Comparison of ENCODE assay signal across 10 cellular contexts in the genomic region with DNA sequence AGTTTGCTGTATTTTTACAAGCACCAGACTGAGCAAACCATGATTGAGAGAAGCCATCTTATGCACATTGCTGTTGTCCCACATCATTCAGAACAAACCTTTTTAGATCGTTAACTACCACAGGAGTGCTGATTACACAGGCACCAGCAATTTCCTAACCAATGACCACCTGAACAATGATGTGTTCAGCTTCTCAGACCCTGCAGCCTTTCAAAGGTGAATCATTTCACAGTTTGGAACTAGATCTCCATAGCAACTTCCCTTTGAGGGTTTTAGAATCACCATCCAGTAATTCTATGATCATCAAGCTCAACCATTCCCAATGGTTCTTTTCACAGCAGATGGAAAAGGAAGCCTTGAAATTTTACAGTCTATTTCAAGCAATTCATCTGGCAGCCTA.
DNase-seq lines count a peak whose midpoint lies in the region; TF ChIP-seq lines count a peak whose summit lies in the region.
"Had no signal": no experiment of that assay in that cellular context is flagged by ENCODE, and none has a peak within 500 bp of the region (broad histone marks: within the 10 kb centered on the region; RNA-seq: fewer than 3 reads in every experiment).

No MANE protein-coding gene starts in this region.

- H3K4me1 Mint-ChIP-seq in brain: peaks cover 42% of the 10 kb centered on the region
- peaks cover 22% of the 10 kb centered on the region for H3K4me1 Mint-ChIP-seq in nephron progenitor cell

- H3K9me3 Mint-ChIP-seq in brain (peaks cover 29 to 44% (median 37%) of the 10 kb centered on the region in 5 experiments), nephron progenitor cell (peaks cover 40% of the 10 kb centered on the region)

- peaks cover 60% of the 10 kb centered on the region for H3K36me3 Mint-ChIP-seq in brain
- peaks cover 52% of the 10 kb centered on the region for H3K36me3 Mint-ChIP-seq in nephron progenitor cell (ENCODE audit: low read depth)

- TF ChIP-seq CTCF in brain (conservative IDR thresholded peaks at IDR 0.05) (no peak), nephron progenitor cell (IDR thresholded peaks at IDR 0.05) (no peak)

- H3K27me3 Mint-ChIP-seq in brain (no peaks in the 10 kb centered on the region), nephron progenitor cell (ENCODE audit: low read depth, poor library complexity) (no peaks in the 10 kb centered on the region)
- H3K27me3 Mint-ChIP-seq: memory B cell had no signal

- DNase-seq in DMS 273 (lab: John Stamatoyannopoulos, UW; ENCODE audit: unreplicated experiment): peak; percentile 13
- no peak for DNase-seq in DMS 273 treated with DMSO at 0.1 percent for 48 hours (lab: John Stamatoyannopoulos, UW)
- DNase-seq in NCI-H2107 treated with DMSO at 0.1 percent for 48 hours (lab: John Stamatoyannopoulos, UW; ENCODE audit: unreplicated experiment): peak; percentile 91
- DNase-seq in renal cortical epithelial cell (ENCODE audit: low read depth): peak; percentile 99
- no peak for DNase-seq in NAMALWA (ENCODE audit: low spot score)
- no peak for DNase-seq in OCI-M1 (lab: John Stamatoyannopoulos, UW)
- no peak for DNase-seq in nephron progenitor cell
- DNase-seq: WERI-Rb-1 had no signal

- H3K27ac Mint-ChIP-seq in brain: peak overlapping the region in 4 of 5 experiments; percentile 13 to 80 (median 60)
- H3K27ac Mint-ChIP-seq in nephron progenitor cell: no peak overlapping the region
- H3K27ac Mint-ChIP-seq: memory B cell had no signal

- peak overlapping the region in 3 of 5 experiments; percentile 23 to 62 (median 35) for H3K4me3 Mint-ChIP-seq in brain
- H3K4me3 Mint-ChIP-seq in nephron progenitor cell: no peak overlapping the region
- H3K4me3 Mint-ChIP-seq: memory B cell had no signal

Comparison
In these comparisons a context has a peak if more than half of its experiments do, and no peak if none do; other contexts are left out.
1. DNase-seq: peak in DMS 273 (single experiment), NCI-H2107 treated with DMSO at 0.1 percent for 48 hours (single experiment) and renal cortical epithelial cell (single experiment); none in DMS 273 treated with DMSO at 0.1 percent for 48 hours (single experiment), NAMALWA (single experiment), OCI-M1 (single experiment) and nephron progenitor cell (single experiment).